1 cellular context compared by ENCODE assay signal in genomic region chr12:54280401-54281260, GRCh38.
A peak's percentile ranks its signal among the peaks of the same experiment; 100 is the strongest.
TF ChIP-seq lines count a peak whose summit lies in the region.

Gene HNRNPA1 (plus strand): TSS chr12:54280726. CDS start chr12:54280808, 82 bp downstream.

TF ChIP-seq in K562, 482 proteins besides CTCF, POLR2A, EP300 and RAD21 (continued from another document and continues in another):
- peak; percentile 55; the same call in 1 of the 2 replicates for TF ChIP-seq ZBTB26 (CRISPR knock-in tag; IDR thresholded peaks at IDR 0.05)
- TF ChIP-seq PKNOX1 (IDR thresholded peaks at IDR 0.05) = peak; percentile 99
- TF ChIP-seq KLF1 (tag; IDR thresholded peaks at IDR 0.05) = peak; percentile 84; the same call in 1 of the 2 replicates
- TF ChIP-seq ZC3H8 (IDR thresholded peaks at IDR 0.05) = no peak
- peak; percentile 87 for TF ChIP-seq E2F1 (CRISPR knock-in tag; IDR thresholded peaks at IDR 0.05)
- peak; percentile 46 for TF ChIP-seq CTBP1 (IDR thresholded peaks at IDR 0.05; ENCODE audit: borderline replicate concordance)
- TF ChIP-seq ZBTB9 (CRISPR knock-in tag; IDR thresholded peaks at IDR 0.05) = peak; percentile 60
- no peak for TF ChIP-seq SNIP1 (IDR thresholded peaks at IDR 0.05; ENCODE audit: low read depth)
- TF ChIP-seq ZNF511 (CRISPR knock-in tag; IDR thresholded peaks at IDR 0.05) = peak; percentile 69; the same call in 1 of the 2 replicates
- peak; percentile 93 for TF ChIP-seq PML (IDR thresholded peaks at IDR 0.05; ENCODE audit: low read length)
- peak; percentile 100 for TF ChIP-seq EP400 (IDR thresholded peaks at IDR 0.05)
- peak; percentile 76 for TF ChIP-seq SIN3B (IDR thresholded peaks at IDR 0.05; ENCODE audit: low read depth)
- TF ChIP-seq THAP7 (CRISPR knock-in tag; IDR thresholded peaks at IDR 0.05) = 0 out of 2 replicates have a peak, but pooled peaks have one; percentile 8
- TF ChIP-seq ZNF583 (CRISPR knock-in tag; IDR thresholded peaks at IDR 0.05) = peak; percentile 2; the same call in 1 of the 2 replicates
- TF ChIP-seq PTRF (tag; IDR thresholded peaks at IDR 0.05) = no peak
- TF ChIP-seq PBX2 (CRISPR knock-in tag; IDR thresholded peaks at IDR 0.05; ENCODE audit: low read depth) = no peak; the same call in 1 of the 2 replicates
- peak; percentile 99 for TF ChIP-seq PBX2 (tag; conservative IDR thresholded peaks at IDR 0.05; ENCODE audit: low read depth)
- TF ChIP-seq COPS2 (conservative IDR thresholded peaks at IDR 0.05) = no peak
- peak in 1 of 2 experiments; percentile 60; a peak in 2 of 4 replicates for TF ChIP-seq ARNT (IDR thresholded peaks at IDR 0.05)
- peak; percentile 31; the same call in 1 of the 2 replicates for TF ChIP-seq TEAD4 (IDR thresholded peaks at IDR 0.05; ENCODE audit: low read length)
- TF ChIP-seq TEAD4 (CRISPR knock-in tag; IDR thresholded peaks at IDR 0.05; ENCODE audit: borderline replicate concordance) = no peak
- peak; percentile 49 for TF ChIP-seq PRPF4 (IDR thresholded peaks at IDR 0.05; ENCODE audit: insufficient read depth, low read depth, low read length, poor library complexity, severe bottlenecking)
- peak in 1 of 2 experiments; percentile 61; a peak in 2 of 4 replicates for TF ChIP-seq ZMIZ1 (IDR thresholded peaks at IDR 0.05; ENCODE audit: low read depth in 2 of 2, low read length in 2 of 2)
- no peak for TF ChIP-seq ZNF512 (tag; IDR thresholded peaks at IDR 0.05)
- no peak for TF ChIP-seq STAT5B (CRISPR knock-in tag; IDR thresholded peaks at IDR 0.05)
- TF ChIP-seq THRA (IDR thresholded peaks at IDR 0.05) = no peak
- TF ChIP-seq FOXP4 (CRISPR knock-in tag; IDR thresholded peaks at IDR 0.05; ENCODE audit: borderline replicate concordance) = 0 out of 2 replicates have a peak, but pooled peaks have one; percentile 21
- no peak for TF ChIP-seq ZBTB43 (CRISPR knock-in tag; IDR thresholded peaks at IDR 0.05)
- TF ChIP-seq AFF4 (CRISPR knock-in tag; IDR thresholded peaks at IDR 0.05) = peak; percentile 98
